8 cellular contexts compared by ENCODE assay signal in genomic region chr9:110217656-110218099, GRCh38. TPM values are rescaled to one million over a fixed set of nuclear protein-coding genes. Genes with fewer than 3 reads are reported as not detected.
DNase-seq lines count a peak whose midpoint lies in the region; ATAC-seq and TF ChIP-seq lines count a peak whose summit lies in the region.

No MANE protein-coding gene starts in this region.

- TF ChIP-seq CTCF in AG04449 (IDR thresholded peaks at IDR 0.05; ENCODE audit: insufficient read depth, low read length, missing control alignments) (peak; percentile 44), GM10266 (IDR thresholded peaks at IDR 0.05; ENCODE audit: control insufficient read depth, insufficient read depth, low read depth, missing control alignments) (peak; percentile 65)

- CTCF ChIA-PET in AG04449 (lab: Yijun Ruan, JAX) = interaction anchor here (0.6 to 22.4 kb wide), 18 partner anchors 10 to 898 kb away, joined by 3 to 534 read pairs (median 4); partner anchors contain the start of gene C9orf152

- POLR2A ChIA-PET in AG04449 (lab: Yijun Ruan, JAX) = no interaction called here

- ATAC-seq in activated CD4-positive, CD25-positive, alpha-beta regulatory T cell treated with anti-CD3 and anti-CD28 coated beads, Interleukin-2, amount 50 U/mL, for 24 hours = no peak

- no peak for DNase-seq in AG04449 (ENCODE audit: low read depth, low spot score)
- peak; percentile 40 for DNase-seq in GM10266 (ENCODE audit: extremely low spot score)
- peak; percentile 30 for DNase-seq in NCI-H345 treated with DMSO at 0.1 percent for 48 hours (lab: John Stamatoyannopoulos, UW; ENCODE audit: unreplicated experiment)
- peak; percentile 38 for DNase-seq in cerebellar cortex (ENCODE audit: low spot score)
- DNase-seq in myocyte (ENCODE audit: low read depth) = peak; percentile 53
- no peak for DNase-seq in kidney glomerular epithelial cell (lab: John Stamatoyannopoulos, UW)
- no peak for DNase-seq in cerebellar nuclear complex (lab: John Stamatoyannopoulos, UW)

- no peak overlapping the region for H3K4me3 ChIP-seq in AG04449 (ENCODE audit: low read depth, low read length)

RNA-seq across cellular contexts. Expression of gene C9orf152, which starts 9.7 kb away (rescaled TPM):
- not detected in 2 replicates for total RNA-seq in myocyte
- polyA plus RNA-seq in myocyte (2012) = 0.21 TPM

RNA-seq across cellular contexts. Expression of gene TXN, which starts 38.6 kb away (rescaled TPM):
- total RNA-seq in myocyte = 110 and 113 TPM in 2 replicates
- polyA plus RNA-seq in myocyte (2012) = 235 TPM

Comparison
In these comparisons a context has a peak if more than half of its experiments do, and no peak if none do; other contexts are left out.
1. DNase-seq: peak in GM10266 (single experiment), NCI-H345 treated with DMSO at 0.1 percent for 48 hours (single experiment), cerebellar cortex (single experiment) and myocyte (single experiment); none in AG04449 (single experiment), kidney glomerular epithelial cell (single experiment) and cerebellar nuclear complex (0 of 2).